In the genomic region with DNA sequence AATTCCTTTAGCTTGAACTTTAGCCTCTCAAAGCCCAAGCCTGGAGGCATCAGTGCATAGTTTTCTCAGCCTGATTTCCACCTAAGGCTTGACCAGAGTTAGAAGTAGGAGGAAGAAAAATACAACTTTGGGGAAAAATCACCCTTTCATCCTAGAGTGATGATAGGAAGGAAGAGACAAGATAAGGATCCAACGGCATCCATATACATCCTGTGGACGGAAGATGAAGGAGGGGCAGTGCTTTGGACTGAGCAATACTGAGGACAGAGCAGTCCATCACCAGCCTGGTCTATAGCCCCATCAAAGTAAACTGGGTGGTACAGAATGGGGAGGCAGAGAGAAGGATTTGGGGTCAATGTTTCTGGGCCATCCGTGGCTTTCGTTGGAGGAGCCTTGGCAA, we compare ENCODE assay signal across 9 cellular contexts.
"Had no signal": no experiment of that assay in that cellular context is flagged by ENCODE, and none has a peak within 500 bp of the region (broad histone marks: within the 10 kb centered on the region; RNA-seq: fewer than 3 reads in every experiment).

No MANE protein-coding gene starts in this region.

- H3K4me3 Mint-ChIP-seq: GM23338, H9, IgD-negative memory B cell had no signal

- H3K27ac ChIP-seq: HL-60 had no signal

- ATAC-seq: GM23338, HepG2 had no signal

- H2AFZ ChIP-seq: GM23338 had no signal

- H3K27ac Mint-ChIP-seq: GM23338, H9 had no signal

- H3K36me3 Mint-ChIP-seq: IgD-negative memory B cell had no signal

- H3K9me3 Mint-ChIP-seq: GM23338, H9, IgD-negative memory B cell had no signal

- H3K4me1 Mint-ChIP-seq: GM23338, H9, IgD-negative memory B cell had no signal

- H3K4me3 ChIP-seq: GM23338 had no signal

- H3K4me2 ChIP-seq: GM23338 had no signal

- DNase-seq: H9, HCEC 1CT, KG1 had no signal

- FAIRE-seq: H1, H54, HepG2 had no signal
